15 cellular contexts compared by ENCODE assay signal in the genomic region with DNA sequence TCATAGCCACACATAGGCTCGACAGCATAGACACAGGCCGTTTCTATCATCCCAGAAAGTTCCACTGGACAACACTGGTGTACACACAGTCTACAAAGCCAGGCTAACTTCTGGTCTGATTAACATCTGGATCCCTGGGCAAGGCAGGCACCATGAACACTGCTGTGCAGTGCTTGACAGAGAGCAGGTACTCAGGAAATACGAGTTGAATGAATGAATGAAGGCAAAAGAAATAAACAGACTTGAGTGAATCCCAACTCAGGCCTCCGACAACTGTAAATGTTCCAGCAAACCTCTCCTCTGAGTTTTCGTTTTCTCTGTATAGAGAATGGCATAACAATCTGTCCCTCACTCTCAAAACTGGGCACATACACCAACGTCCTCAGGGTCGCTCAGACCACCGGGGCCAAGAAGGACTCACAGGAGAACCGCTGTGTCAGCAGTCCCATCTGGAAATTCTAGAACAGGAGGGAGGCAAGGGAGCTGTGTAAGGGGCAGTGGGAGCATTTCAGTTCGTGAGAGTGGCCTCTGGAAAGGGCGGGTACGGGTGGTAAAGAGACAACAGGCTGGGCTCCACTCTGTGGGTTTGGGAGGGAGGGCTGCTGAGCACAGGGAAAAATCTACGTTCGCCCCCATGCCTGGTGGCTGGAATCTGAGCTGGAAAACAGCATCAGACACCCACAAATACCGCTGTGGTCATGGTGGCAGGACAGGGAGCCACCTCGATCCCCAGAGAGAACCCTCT. TPM values are rescaled to one million over a fixed set of nuclear protein-coding genes. Genes with fewer than 3 reads are reported as not detected.
A peak's percentile ranks its signal among the peaks of the same experiment; 100 is the strongest.
DNase-seq lines count a peak whose midpoint lies in the region; ATAC-seq lines count a peak whose summit lies in the region.
"Had no signal": no experiment of that assay in that cellular context is flagged by ENCODE, and none has a peak within 500 bp of the region (broad histone marks: within the 10 kb centered on the region; RNA-seq: fewer than 3 reads in every experiment).

No MANE protein-coding gene starts in this region.

- no peaks in the 10 kb centered on the region for H3K9me3 Mint-ChIP-seq in activated CD4-positive, alpha-beta memory T cell treated with anti-CD3 and anti-CD28 coated beads for 36 hours
- H3K9me3 Mint-ChIP-seq in activated CD4-positive, alpha-beta memory T cell treated with anti-CD3 and anti-CD28 coated beads, Interleukin-2, amount 10 ng/mL, durations not matched to agents 7 days and 5 days, result no peaks in the 10 kb centered on the region

- H3K4me1 ChIP-seq in mesodermal cell (ENCODE audit: control insufficient read depth, insufficient read depth, low read length, poor library complexity, severe bottlenecking) (peaks cover 73% of the 10 kb centered on the region), stomach smooth muscle (ENCODE audit: control insufficient read depth, insufficient read depth, low read length) (peaks cover 71% of the 10 kb centered on the region)

- H3K9me3 ChIP-seq in SK-N-MC (ENCODE audit: low read depth, low read length) (no peaks in the 10 kb centered on the region), mesodermal cell (ENCODE audit: control insufficient read depth, low read length) (no peaks in the 10 kb centered on the region), stomach smooth muscle (ENCODE audit: control insufficient read depth in 2 of 2, low read length in 2 of 2) (no peaks in the 10 kb centered on the region)
- H3K9me3 ChIP-seq: body of pancreas, psoas muscle had no signal

- WGBS in mesodermal cell (ENCODE audit: insufficient coverage in 2 of 2), 2 experiments, result 90 to 92% methylated on average over 14 to 15 of the region's 16 CpGs

- H3K4me3 ChIP-seq in SK-N-MC (no peak overlapping the region), mesodermal cell (ENCODE audit: extremely low read depth, insufficient read depth, low read length, poor library complexity, severe bottlenecking) (no peak overlapping the region), stomach smooth muscle (ENCODE audit: low read length in 2 of 2) (no peak overlapping the region)
- H3K4me3 ChIP-seq: body of pancreas, psoas muscle had no signal

- CTCF ChIA-PET in activated CD4-positive, alpha-beta memory T cell treated with anti-CD3 and anti-CD28 coated beads for 36 hours (lab: Charles Lee), result interaction anchor here (2.2 kb wide), 1 partner anchor 34 kb away, joined by 8 read pairs; no protein-coding TSS in a partner anchor
- CTCF ChIA-PET in activated CD4-positive, alpha-beta memory T cell treated with anti-CD3 and anti-CD28 coated beads, Interleukin-2, amount 10 ng/mL, durations not matched to agents 7 days and 5 days (lab: Charles Lee), result no interaction called here

- peaks cover 79% of the 10 kb centered on the region for H3K4me1 Mint-ChIP-seq in activated CD4-positive, alpha-beta memory T cell treated with anti-CD3 and anti-CD28 coated beads for 36 hours (ENCODE audit: low read depth)
- peaks cover 49% of the 10 kb centered on the region for H3K4me1 Mint-ChIP-seq in activated CD4-positive, alpha-beta memory T cell treated with anti-CD3 and anti-CD28 coated beads, Interleukin-2, amount 10 ng/mL, durations not matched to agents 7 days and 5 days

- POLR2A ChIA-PET in activated CD4-positive, alpha-beta memory T cell treated with anti-CD3 and anti-CD28 coated beads for 36 hours (lab: Charles Lee), result no interaction called here
- POLR2A ChIA-PET in activated CD4-positive, alpha-beta memory T cell treated with anti-CD3 and anti-CD28 coated beads, Interleukin-2, amount 10 ng/mL, durations not matched to agents 7 days and 5 days (lab: Charles Lee), result interaction anchor here (3.9 kb wide), 1 partner anchor 11 kb away, joined by 19 read pairs; no protein-coding TSS in a partner anchor

- H3K27me3 ChIP-seq in stomach smooth muscle (ENCODE audit: control insufficient read depth in 1 of 2, insufficient read depth in 2 of 2, low read length in 2 of 2), result no peaks in the 10 kb centered on the region
- H3K27me3 ChIP-seq: body of pancreas had no signal

- DNase-seq in activated CD4-positive, alpha-beta memory T cell treated with anti-CD3 and anti-CD28 coated beads for 36 hours, result no peak
- DNase-seq in activated CD4-positive, alpha-beta memory T cell treated with anti-CD3 and anti-CD28 coated beads, Interleukin-2, amount 10 ng/mL, durations not matched to agents 7 days and 5 days, result no peak
- DNase-seq in SK-N-MC (ENCODE audit: low read depth, low spot score) (no peak), NCI-H748 (lab: John Stamatoyannopoulos, UW; ENCODE audit: unreplicated experiment) (no peak)
- DNase-seq: activated gamma-delta T cell treated with Interleukin-2 at 50 U/mL for 16 hours; body of pancreas; NCI-H146; NCI-H526 treated with DMSO at 0.1 percent for 48 hours; psoas muscle; stimulated activated CD4-positive, alpha-beta T cell treated with anti-CD3 and anti-CD28 coated beads, Interleukin-2, amount 100 ng/mL, for 24 hours had no signal

- no peak overlapping the region for H3K9ac ChIP-seq in SK-N-MC (ENCODE audit: insufficient read length)
- no peak overlapping the region for H3K9ac ChIP-seq in stomach smooth muscle (ENCODE audit: low read length in 2 of 2)
- H3K9ac ChIP-seq: KMS-11 had no signal

- no peaks in the 10 kb centered on the region for H3K27me3 Mint-ChIP-seq in activated CD4-positive, alpha-beta memory T cell treated with anti-CD3 and anti-CD28 coated beads for 36 hours
- no peaks in the 10 kb centered on the region for H3K27me3 Mint-ChIP-seq in activated CD4-positive, alpha-beta memory T cell treated with anti-CD3 and anti-CD28 coated beads, Interleukin-2, amount 10 ng/mL, durations not matched to agents 7 days and 5 days

- H3K4me3 Mint-ChIP-seq in activated CD4-positive, alpha-beta memory T cell treated with anti-CD3 and anti-CD28 coated beads for 36 hours, result no peak overlapping the region
- H3K4me3 Mint-ChIP-seq in activated CD4-positive, alpha-beta memory T cell treated with anti-CD3 and anti-CD28 coated beads, Interleukin-2, amount 10 ng/mL, durations not matched to agents 7 days and 5 days, result no peak overlapping the region

- peak overlapping the region; percentile 55 for H3K27ac Mint-ChIP-seq in activated CD4-positive, alpha-beta memory T cell treated with anti-CD3 and anti-CD28 coated beads for 36 hours
- H3K27ac Mint-ChIP-seq in activated CD4-positive, alpha-beta memory T cell treated with anti-CD3 and anti-CD28 coated beads, Interleukin-2, amount 10 ng/mL, durations not matched to agents 7 days and 5 days, result no peak overlapping the region

- H3K27ac ChIP-seq in SK-N-MC, result peak overlapping the region; percentile 54
- peak overlapping the region; percentile 67 for H3K27ac ChIP-seq in mesodermal cell (ENCODE audit: low read depth, low read length, severe bottlenecking)
- H3K27ac ChIP-seq in stomach smooth muscle (ENCODE audit: low read length), result peak overlapping the region; percentile 88
- H3K27ac ChIP-seq: KMS-11, psoas muscle had no signal

- H3K36me3 Mint-ChIP-seq in activated CD4-positive, alpha-beta memory T cell treated with anti-CD3 and anti-CD28 coated beads for 36 hours, result peaks cover 5% of the 10 kb centered on the region
- no peaks in the 10 kb centered on the region for H3K36me3 Mint-ChIP-seq in activated CD4-positive, alpha-beta memory T cell treated with anti-CD3 and anti-CD28 coated beads, Interleukin-2, amount 10 ng/mL, durations not matched to agents 7 days and 5 days (ENCODE audit: low read depth)

- intact Hi-C loops in activated CD4-positive, alpha-beta memory T cell treated with anti-CD3 and anti-CD28 coated beads for 36 hours (cut with micrococcal nuclease), result no loop called here

- H3K36me3 ChIP-seq in SK-N-MC (ENCODE audit: insufficient read depth, low read length) (no peaks in the 10 kb centered on the region), mesodermal cell (ENCODE audit: control insufficient read depth, insufficient read depth, low read length) (peaks cover 5% of the 10 kb centered on the region), stomach smooth muscle (ENCODE audit: control insufficient read depth in 2 of 2, insufficient read depth in 2 of 2, low read length in 2 of 2) (no peaks in the 10 kb centered on the region)

- ATAC-seq in GM18909 (IDR thresholded peaks at IDR 0.05; ENCODE audit: poor library complexity, unreplicated experiment), result no peak
- no peak for ATAC-seq in HG03095 (IDR thresholded peaks at IDR 0.05; ENCODE audit: unreplicated experiment)
- ATAC-seq: body of pancreas, psoas muscle had no signal

RNA-seq across cellular contexts. Expression of gene ECE1, which starts 15.1 kb away (rescaled TPM):
- total RNA-seq in activated CD4-positive, alpha-beta memory T cell treated with anti-CD3 and anti-CD28 coated beads for 36 hours, result 100 to 1,000 TPM; 137 to 144 TPM
- total RNA-seq in activated CD4-positive, alpha-beta memory T cell treated with anti-CD3 and anti-CD28 coated beads, Interleukin-2, amount 10 ng/mL, durations not matched to agents 7 days and 5 days, result 10 to 100 TPM; 85.3 to 87.9 TPM
- polyA plus RNA-seq in mesodermal cell (2013, experiment 1 of 2), result 279 TPM
- 263 TPM for polyA plus RNA-seq in mesodermal cell (2013, experiment 2 of 2)
